1 cellular context compared by ENCODE assay signal in genomic region chr7:138089080-138089901, GRCh38.
TF ChIP-seq lines count a peak whose summit lies in the region.

No MANE protein-coding gene starts in this region.

TF ChIP-seq in HepG2, 621 proteins besides CTCF, POLR2A, EP300 and RAD21 (continued from another document and continues in another):
- TF ChIP-seq SKIL (CRISPR knock-in tag; IDR thresholded peaks at IDR 0.05; ENCODE audit: borderline replicate concordance) (no peak), ATF1 (CRISPR knock-in tag; IDR thresholded peaks at IDR 0.05) (no peak), ELF3 (CRISPR knock-in tag; IDR thresholded peaks at IDR 0.05) (peak; percentile 70), CEBPB (IDR thresholded peaks at IDR 0.05; ENCODE audit: borderline replicate concordance, low read depth, low read length) (peak; percentile 96), ZBTB7A (CRISPR knock-in tag; IDR thresholded peaks at IDR 0.05) (no peak), ZBTB10 (CRISPR knock-in tag; IDR thresholded peaks at IDR 0.05; ENCODE audit: borderline replicate concordance) (no peak), ATM (IDR thresholded peaks at IDR 0.05; ENCODE audit: borderline replicate concordance) (no peak), MATR3 (CRISPR knock-in tag; IDR thresholded peaks at IDR 0.05) (no peak), ZEB1 (IDR thresholded peaks at IDR 0.05; ENCODE audit: insufficient replicate concordance, low read depth) (no peak), USF2 (IDR thresholded peaks at IDR 0.05; ENCODE audit: low read depth, low read length) (no peak), USF2 (CRISPR knock-in tag; IDR thresholded peaks at IDR 0.05; ENCODE audit: borderline replicate concordance) (no peak), ZNF619 (CRISPR knock-in tag; IDR thresholded peaks at IDR 0.05) (no peak), ZNF614 (CRISPR knock-in tag; IDR thresholded peaks at IDR 0.05; ENCODE audit: borderline replicate concordance) (0 out of 2 replicates have a peak, but pooled peaks have one; percentile 26), ZNF674 (CRISPR knock-in tag; IDR thresholded peaks at IDR 0.05; ENCODE audit: low read depth) (no peak), ZNF773 (CRISPR knock-in tag; IDR thresholded peaks at IDR 0.05; ENCODE audit: borderline replicate concordance) (no peak), ZNF263 (CRISPR knock-in tag; IDR thresholded peaks at IDR 0.05) (no peak), ZNF737 (CRISPR knock-in tag; IDR thresholded peaks at IDR 0.05; ENCODE audit: borderline replicate concordance) (no peak), GPN1 (CRISPR knock-in tag; IDR thresholded peaks at IDR 0.05; ENCODE audit: borderline replicate concordance) (no peak), SIN3B (IDR thresholded peaks at IDR 0.05; ENCODE audit: low read length) (no peak), JUND (CRISPR knock-in tag; IDR thresholded peaks at IDR 0.05) (0 out of 2 replicates have a peak, but pooled peaks have one; percentile 24), ARNT2 (CRISPR knock-in tag; IDR thresholded peaks at IDR 0.05; ENCODE audit: low read depth) (no peak), MAZ (IDR thresholded peaks at IDR 0.05; ENCODE audit: borderline replicate concordance, low read depth, low read length) (no peak), MAZ (CRISPR knock-in tag; IDR thresholded peaks at IDR 0.05; ENCODE audit: low read depth) (no peak), ZNF12 (CRISPR knock-in tag; IDR thresholded peaks at IDR 0.05) (peak; percentile 89), IRF2 (CRISPR knock-in tag; IDR thresholded peaks at IDR 0.05) (peak; percentile 74), SIX4 (CRISPR knock-in tag; IDR thresholded peaks at IDR 0.05) (no peak), IKZF1 (IDR thresholded peaks at IDR 0.05) (no peak), AHR (CRISPR knock-in tag; IDR thresholded peaks at IDR 0.05) (no peak), ZNF75D (CRISPR knock-in tag; IDR thresholded peaks at IDR 0.05; ENCODE audit: borderline replicate concordance) (no peak), MIXL1 (CRISPR knock-in tag; IDR thresholded peaks at IDR 0.05) (0 out of 2 replicates have a peak, but pooled peaks have one; percentile 15), CEBPG (CRISPR knock-in tag; IDR thresholded peaks at IDR 0.05) (peak; percentile 97), SAP130 (CRISPR knock-in tag; IDR thresholded peaks at IDR 0.05; ENCODE audit: low read depth) (peak; percentile 43), ZNF143 (CRISPR knock-in tag; IDR thresholded peaks at IDR 0.05) (no peak), SIN3A (IDR thresholded peaks at IDR 0.05; ENCODE audit: borderline replicate concordance, low read depth, low read length) (no peak), ZNF556 (CRISPR knock-in tag; IDR thresholded peaks at IDR 0.05; ENCODE audit: borderline replicate concordance) (no peak), ZNF841 (CRISPR knock-in tag; IDR thresholded peaks at IDR 0.05; ENCODE audit: borderline replicate concordance) (no peak), ZNF367 (CRISPR knock-in tag; IDR thresholded peaks at IDR 0.05; ENCODE audit: borderline replicate concordance) (no peak), ZNF451 (CRISPR knock-in tag; IDR thresholded peaks at IDR 0.05) (no peak), ZNF629 (CRISPR knock-in tag; conservative IDR thresholded peaks at IDR 0.05) (no peak), TARDBP (CRISPR knock-in tag; IDR thresholded peaks at IDR 0.05) (no peak), FOXO1 (CRISPR knock-in tag; IDR thresholded peaks at IDR 0.05) (peak; percentile 58; the same call in 1 of the 2 replicates), NR2C2 (CRISPR knock-in tag; IDR thresholded peaks at IDR 0.05; ENCODE audit: borderline replicate concordance) (peak; percentile 63), GZF1 (CRISPR knock-in tag; IDR thresholded peaks at IDR 0.05) (no peak), NKX3-1 (CRISPR knock-in tag; IDR thresholded peaks at IDR 0.05) (no peak), ARID4A (CRISPR knock-in tag; IDR thresholded peaks at IDR 0.05; ENCODE audit: borderline replicate concordance) (no peak; the same call in 1 of the 2 replicates), HIVEP1 (CRISPR knock-in tag; IDR thresholded peaks at IDR 0.05) (no peak)
- TF ChIP-seq, protein P1, sequence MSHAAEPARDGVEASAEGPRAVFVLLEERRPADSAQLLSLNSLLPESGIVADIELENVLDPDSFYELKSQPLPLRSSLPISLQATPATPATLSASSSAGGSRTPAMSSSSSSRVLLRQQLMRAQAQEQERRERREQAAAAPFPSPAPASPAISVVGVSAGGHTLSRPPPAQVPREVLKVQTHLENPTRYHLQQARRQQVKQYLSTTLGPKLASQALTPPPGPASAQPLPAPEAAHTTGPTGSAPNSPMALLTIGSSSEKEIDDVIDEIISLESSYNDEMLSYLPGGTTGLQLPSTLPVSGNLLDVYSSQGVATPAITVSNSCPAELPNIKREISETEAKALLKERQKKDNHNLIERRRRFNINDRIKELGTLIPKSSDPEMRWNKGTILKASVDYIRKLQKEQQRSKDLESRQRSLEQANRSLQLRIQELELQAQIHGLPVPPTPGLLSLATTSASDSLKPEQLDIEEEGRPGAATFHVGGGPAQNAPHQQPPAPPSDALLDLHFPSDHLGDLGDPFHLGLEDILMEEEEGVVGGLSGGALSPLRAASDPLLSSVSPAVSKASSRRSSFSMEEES (CRISPR knock-in tag; IDR thresholded peaks at IDR 0.05): 0 out of 2 replicates have a peak, but pooled peaks have one; percentile 37
- TF ChIP-seq, protein P2, sequence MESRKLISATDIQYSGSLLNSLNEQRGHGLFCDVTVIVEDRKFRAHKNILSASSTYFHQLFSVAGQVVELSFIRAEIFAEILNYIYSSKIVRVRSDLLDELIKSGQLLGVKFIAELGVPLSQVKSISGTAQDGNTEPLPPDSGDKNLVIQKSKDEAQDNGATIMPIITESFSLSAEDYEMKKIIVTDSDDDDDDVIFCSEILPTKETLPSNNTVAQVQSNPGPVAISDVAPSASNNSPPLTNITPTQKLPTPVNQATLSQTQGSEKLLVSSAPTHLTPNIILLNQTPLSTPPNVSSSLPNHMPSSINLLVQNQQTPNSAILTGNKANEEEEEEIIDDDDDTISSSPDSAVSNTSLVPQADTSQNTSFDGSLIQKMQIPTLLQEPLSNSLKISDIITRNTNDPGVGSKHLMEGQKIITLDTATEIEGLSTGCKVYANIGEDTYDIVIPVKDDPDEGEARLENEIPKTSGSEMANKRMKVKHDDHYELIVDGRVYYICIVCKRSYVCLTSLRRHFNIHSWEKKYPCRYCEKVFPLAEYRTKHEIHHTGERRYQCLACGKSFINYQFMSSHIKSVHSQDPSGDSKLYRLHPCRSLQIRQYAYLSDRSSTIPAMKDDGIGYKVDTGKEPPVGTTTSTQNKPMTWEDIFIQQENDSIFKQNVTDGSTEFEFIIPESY (CRISPR knock-in tag; IDR thresholded peaks at IDR 0.05): no peak; the same call in 1 of the 2 replicates
- TF ChIP-seq, protein P3, sequence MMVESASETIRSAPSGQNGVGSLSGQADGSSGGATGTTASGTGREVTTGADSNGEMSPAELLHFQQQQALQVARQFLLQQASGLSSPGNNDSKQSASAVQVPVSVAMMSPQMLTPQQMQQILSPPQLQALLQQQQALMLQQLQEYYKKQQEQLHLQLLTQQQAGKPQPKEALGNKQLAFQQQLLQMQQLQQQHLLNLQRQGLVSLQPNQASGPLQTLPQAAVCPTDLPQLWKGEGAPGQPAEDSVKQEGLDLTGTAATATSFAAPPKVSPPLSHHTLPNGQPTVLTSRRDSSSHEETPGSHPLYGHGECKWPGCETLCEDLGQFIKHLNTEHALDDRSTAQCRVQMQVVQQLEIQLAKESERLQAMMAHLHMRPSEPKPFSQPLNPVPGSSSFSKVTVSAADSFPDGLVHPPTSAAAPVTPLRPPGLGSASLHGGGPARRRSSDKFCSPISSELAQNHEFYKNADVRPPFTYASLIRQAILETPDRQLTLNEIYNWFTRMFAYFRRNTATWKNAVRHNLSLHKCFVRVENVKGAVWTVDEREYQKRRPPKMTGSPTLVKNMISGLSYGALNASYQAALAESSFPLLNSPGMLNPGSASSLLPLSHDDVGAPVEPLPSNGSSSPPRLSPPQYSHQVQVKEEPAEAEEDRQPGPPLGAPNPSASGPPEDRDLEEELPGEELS (CRISPR knock-in tag; IDR thresholded peaks at IDR 0.05): peak; percentile 87
- TF ChIP-seq, protein P4, sequence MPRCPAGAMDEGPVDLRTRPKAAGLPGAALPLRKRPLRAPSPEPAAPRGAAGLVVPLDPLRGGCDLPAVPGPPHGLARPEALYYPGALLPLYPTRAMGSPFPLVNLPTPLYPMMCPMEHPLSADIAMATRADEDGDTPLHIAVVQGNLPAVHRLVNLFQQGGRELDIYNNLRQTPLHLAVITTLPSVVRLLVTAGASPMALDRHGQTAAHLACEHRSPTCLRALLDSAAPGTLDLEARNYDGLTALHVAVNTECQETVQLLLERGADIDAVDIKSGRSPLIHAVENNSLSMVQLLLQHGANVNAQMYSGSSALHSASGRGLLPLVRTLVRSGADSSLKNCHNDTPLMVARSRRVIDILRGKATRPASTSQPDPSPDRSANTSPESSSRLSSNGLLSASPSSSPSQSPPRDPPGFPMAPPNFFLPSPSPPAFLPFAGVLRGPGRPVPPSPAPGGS (CRISPR knock-in tag; IDR thresholded peaks at IDR 0.05): no peak
- TF ChIP-seq, protein P5, sequence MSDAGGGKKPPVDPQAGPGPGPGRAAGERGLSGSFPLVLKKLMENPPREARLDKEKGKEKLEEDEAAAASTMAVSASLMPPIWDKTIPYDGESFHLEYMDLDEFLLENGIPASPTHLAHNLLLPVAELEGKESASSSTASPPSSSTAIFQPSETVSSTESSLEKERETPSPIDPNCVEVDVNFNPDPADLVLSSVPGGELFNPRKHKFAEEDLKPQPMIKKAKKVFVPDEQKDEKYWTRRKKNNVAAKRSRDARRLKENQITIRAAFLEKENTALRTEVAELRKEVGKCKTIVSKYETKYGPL (CRISPR knock-in tag; IDR thresholded peaks at IDR 0.05): no peak
